16 cellular contexts compared by ENCODE assay signal in genomic region chr22:20585640-20586402, GRCh38.
DNase-seq lines count a peak whose midpoint lies in the region; ATAC-seq and TF ChIP-seq lines count a peak whose summit lies in the region.
"Had no signal": no experiment of that assay in that cellular context is flagged by ENCODE, and none has a peak within 500 bp of the region (broad histone marks: within the 10 kb centered on the region; RNA-seq: fewer than 3 reads in every experiment).

No MANE protein-coding gene starts in this region.

- no peak overlapping the region for H3K27ac ChIP-seq in heart right ventricle
- H3K27ac ChIP-seq in RWPE2 (ENCODE audit: poor library complexity, severe bottlenecking) = peak overlapping the region; percentile 36
- peak overlapping the region; percentile 32 for H3K27ac ChIP-seq in epithelial cell of prostate
- H3K27ac ChIP-seq in prostate gland = no peak overlapping the region
- H3K27ac ChIP-seq in effector memory CD4-positive, alpha-beta T cell (ENCODE audit: insufficient read depth, low read length, poor library complexity, severe bottlenecking) = no peak overlapping the region
- H3K27ac ChIP-seq: SK-N-MC had no signal

- peak in 1 of 2 donors; percentile 23 for ATAC-seq in left cardiac atrium
- no peak for ATAC-seq in heart right ventricle
- no peak for ATAC-seq in RWPE2 (ENCODE audit: low read depth)
- ATAC-seq in GM18867 (IDR thresholded peaks at IDR 0.05; ENCODE audit: unreplicated experiment) = no peak
- ATAC-seq: PC-3 had no signal

- no peak for TF ChIP-seq CTCF in heart right ventricle (IDR thresholded peaks at IDR 0.05)
- TF ChIP-seq CTCF in RWPE2 (IDR thresholded peaks at IDR 0.05; ENCODE audit: poor library complexity, severe bottlenecking) = no peak
- no peak for TF ChIP-seq CTCF in prostate gland (IDR thresholded peaks at IDR 0.05)

- 94% methylated on average over 12 of the region's 12 CpGs for WGBS in heart right ventricle, 2 donors
- 74% methylated on average over 12 of the region's 12 CpGs for WGBS in prostate gland

- no peak overlapping the region for H3K4me3 ChIP-seq in heart right ventricle
- no peak overlapping the region for H3K4me3 ChIP-seq in RWPE2 (ENCODE audit: severe bottlenecking)
- H3K4me3 ChIP-seq in prostate gland = no peak overlapping the region
- no peak overlapping the region for H3K4me3 ChIP-seq in effector memory CD4-positive, alpha-beta T cell (ENCODE audit: insufficient read depth, low read depth, low read length, poor library complexity, severe bottlenecking)
- H3K4me3 ChIP-seq: SK-N-MC had no signal

- H3K9me3 ChIP-seq in heart right ventricle (no peaks in the 10 kb centered on the region), RWPE2 (ENCODE audit: severe bottlenecking) (no peaks in the 10 kb centered on the region), prostate gland (no peaks in the 10 kb centered on the region)
- no peaks in the 10 kb centered on the region for H3K9me3 ChIP-seq in effector memory CD4-positive, alpha-beta T cell (ENCODE audit: control insufficient read depth, low read length)

- no peaks in the 10 kb centered on the region for H3K27me3 ChIP-seq in heart right ventricle
- no peaks in the 10 kb centered on the region for H3K27me3 ChIP-seq in RWPE2 (ENCODE audit: insufficient read depth, poor library complexity, severe bottlenecking)
- H3K27me3 ChIP-seq in prostate gland (replicated peaks; ENCODE audit: insufficient read depth) = no peaks in the 10 kb centered on the region
- H3K27me3 ChIP-seq in effector memory CD4-positive, alpha-beta T cell (replicated peaks; ENCODE audit: control insufficient read depth, insufficient read depth, low read length, poor library complexity, severe bottlenecking) = no peaks in the 10 kb centered on the region

- DNase-seq in left cardiac atrium (peak; percentile 15), heart right ventricle (no peak), RWPE2 (ENCODE audit: low spot score) (peak; percentile 38), epithelial cell of prostate (ENCODE audit: low read depth, low spot score) (no peak), prostate gland (ENCODE audit: low spot score) (peak; percentile 48), NCI-H510A treated with DMSO at 0.1 percent for 48 hours (lab: John Stamatoyannopoulos, UW) (no peak)
- no peak for DNase-seq in effector memory CD4-positive, alpha-beta T cell
- DNase-seq: EL, KBM-7, NCI-H1417 treated with DMSO at 0.1 percent for 48 hours, NCI-H2029, NCI-H2171 treated with DMSO at 0.1 percent for 48 hours, NCI-H82, PC-3 had no signal

- H3K4me1 ChIP-seq in heart right ventricle (no peaks in the 10 kb centered on the region), RWPE2 (ENCODE audit: insufficient read depth, poor library complexity, severe bottlenecking) (peaks cover 4% of the 10 kb centered on the region), prostate gland (replicated peaks) (no peaks in the 10 kb centered on the region)
- H3K4me1 ChIP-seq in effector memory CD4-positive, alpha-beta T cell (ENCODE audit: control insufficient read depth, insufficient read depth, low read length, poor library complexity, severe bottlenecking) = no peaks in the 10 kb centered on the region

- peaks cover 5 to 73% (median 33%) of the 10 kb centered on the region in 9 donors for H3K36me3 ChIP-seq in heart right ventricle
- peaks cover 57% of the 10 kb centered on the region for H3K36me3 ChIP-seq in RWPE2 (ENCODE audit: low read depth)
- peaks cover 16 to 20% of the 10 kb centered on the region in 2 donors for H3K36me3 ChIP-seq in prostate gland
- H3K36me3 ChIP-seq in effector memory CD4-positive, alpha-beta T cell (ENCODE audit: control insufficient read depth, insufficient read depth, low read length) = peaks cover 68% of the 10 kb centered on the region

- no peak for TF ChIP-seq POLR2A in prostate gland (IDR thresholded peaks at IDR 0.05)

- intact Hi-C loops in left cardiac atrium (cut with DNase I) (no loop called here), heart right ventricle (cut with DNase I) (no loop called here), prostate gland (cut with DNase I) (no loop called here)

Comparison
In these comparisons a context has a peak if more than half of its experiments do, and no peak if none do; other contexts are left out.
1. DNase-seq: peak in left cardiac atrium (single experiment), RWPE2 (single experiment) and prostate gland (single experiment); none in heart right ventricle (0 of 2), epithelial cell of prostate (single experiment), NCI-H510A treated with DMSO at 0.1 percent for 48 hours (single experiment) and effector memory CD4-positive, alpha-beta T cell (0 of 3).
2. H3K27ac ChIP-seq: peak in RWPE2 (single experiment) and epithelial cell of prostate (single experiment); none in heart right ventricle (0 of 10), prostate gland (0 of 2) and effector memory CD4-positive, alpha-beta T cell (single experiment).